ENCODE assay signal across 1 cellular context in genomic region chr1:32927441-32927840, GRCh38.
TF ChIP-seq lines count a peak whose summit lies in the region.

No MANE protein-coding gene starts in this region.

TF ChIP-seq in GM23338, 12 proteins besides CTCF, POLR2A, EP300 and RAD21 (continued from another document):
- TF ChIP-seq CREB1 (CRISPR knock-in tag; IDR thresholded peaks at IDR 0.05; ENCODE audit: low read depth) (no peak), EZH2phosphoT487 (IDR thresholded peaks at IDR 0.05; ENCODE audit: unreplicated experiment) (no peak), EZH2 (IDR thresholded peaks at IDR 0.05; ENCODE audit: low read depth, unreplicated experiment) (no peak), REST (IDR thresholded peaks at IDR 0.05; ENCODE audit: unreplicated experiment) (no peak), POLR2AphosphoS5 (IDR thresholded peaks at IDR 0.05; ENCODE audit: low read depth) (no peak), JUNB (IDR thresholded peaks at IDR 0.05; ENCODE audit: unreplicated experiment) (no peak), ZNF114 (CRISPR knock-in tag; IDR thresholded peaks at IDR 0.05) (no peak)
